Comparison of ENCODE assay signal across 23 cellular contexts in genomic region chr20:62168890-62169435, GRCh38. TPM values are rescaled to one million over a fixed set of nuclear protein-coding genes. Genes with fewer than 3 reads are reported as not detected.
A peak's percentile ranks its signal among the peaks of the same experiment; 100 is the strongest.
DNase-seq lines count a peak whose midpoint lies in the region; ATAC-seq, FAIRE-seq and TF ChIP-seq lines count a peak whose summit lies in the region.
"Had no signal": no experiment of that assay in that cellular context is flagged by ENCODE, and none has a peak within 500 bp of the region (broad histone marks: within the 10 kb centered on the region; RNA-seq: fewer than 3 reads in every experiment).

No MANE protein-coding gene starts in this region.

- FAIRE-seq in HTR-8/SVneo (lab: Jason Lieb, UNC) (peak; percentile 76), HepG2 (lab: Jason Lieb, UNC) (no peak), H54 (lab: Jason Lieb, UNC) (no peak)

- peaks cover 22% of the 10 kb centered on the region for H3K36me3 Mint-ChIP-seq in activated CD4-positive, alpha-beta memory T cell treated with anti-CD3 and anti-CD28 coated beads for 36 hours

- H3K9me3 ChIP-seq in RWPE2 (ENCODE audit: severe bottlenecking) (no peaks in the 10 kb centered on the region), HepG2 (ENCODE audit: low read length) (no peaks in the 10 kb centered on the region), spleen (no peaks in the 10 kb centered on the region), gastrocnemius medialis (no peaks in the 10 kb centered on the region)
- H3K9me3 ChIP-seq: BLaER1 had no signal

- H3K4me3 ChIP-seq in RWPE2 (ENCODE audit: severe bottlenecking) (no peak overlapping the region), HepG2 (replicated peaks in 1 of 3; ENCODE audit: insufficient read depth in 1 of 3, low read depth in 2 of 3, low read length in 3 of 3) (no peak overlapping the region), spleen (no peak overlapping the region), gastrocnemius medialis (no peak overlapping the region)
- H3K4me3 ChIP-seq: BLaER1, GM23338 had no signal

- no peak overlapping the region for H3K4me2 ChIP-seq in HepG2 (ENCODE audit: low read depth, low read length)
- H3K4me2 ChIP-seq: BLaER1, GM23338 had no signal

- no TSS peak for BruUV-seq in HepG2 (replicated peaks; lab: Mats Ljungman, UMichigan)

- no peaks in the 10 kb centered on the region for H3K79me2 ChIP-seq in HepG2 (ENCODE audit: insufficient read depth, low read length)

- H4K20me1 ChIP-seq in HepG2 (ENCODE audit: insufficient read depth, low read length), result no peaks in the 10 kb centered on the region

- ATAC-seq in RWPE2 (ENCODE audit: low read depth) (no peak), HepG2 (no peak), gastrocnemius medialis (no peak)
- ATAC-seq: GM23338, HCT116 had no signal

- H3K36me3 ChIP-seq in RWPE2 (ENCODE audit: low read depth), result peaks cover 56% of the 10 kb centered on the region
- peaks cover 40 to 64% of the 10 kb centered on the region in 2 experiments; a peak in 4 of 5 replicates for H3K36me3 ChIP-seq in HepG2 (replicated peaks in 1 of 2; ENCODE audit: control insufficient read depth in 1 of 2, insufficient read depth in 2 of 2, low read length in 2 of 2)
- peaks cover 0 to 82% (median 53%) of the 10 kb centered on the region in 6 donors for H3K36me3 ChIP-seq in spleen
- peaks cover 0 to 47% of the 10 kb centered on the region in 2 donors for H3K36me3 ChIP-seq in gastrocnemius medialis

- TF ChIP-seq CTCF in RWPE2 (IDR thresholded peaks at IDR 0.05; ENCODE audit: poor library complexity, severe bottlenecking) (no peak), HepG2 (CRISPR knock-in tag; IDR thresholded peaks at IDR 0.05) (no peak), spleen (IDR thresholded peaks at IDR 0.05 in 8 of 11, conservative IDR thresholded peaks at IDR 0.05 in 3 of 11) (no peak), gastrocnemius medialis (IDR thresholded peaks at IDR 0.05 in 4 of 5, conservative IDR thresholded peaks at IDR 0.05 in 1 of 5) (no peak)

- no peak for DNase-seq in HTR-8/SVneo (ENCODE audit: insufficient read length, low spot score)
- DNase-seq in RWPE2 (ENCODE audit: low spot score), result peak; percentile 91
- no peak for DNase-seq in HepG2 (ENCODE audit: low spot score)
- peak; percentile 59 for DNase-seq in spleen
- DNase-seq in gastrocnemius medialis, result no peak
- no peak for DNase-seq in H54 (ENCODE audit: insufficient read length, low spot score)
- DNase-seq in activated CD4-positive, alpha-beta memory T cell treated with anti-CD3 and anti-CD28 coated beads for 36 hours, result no peak
- DNase-seq: 8988T; CD4-positive, alpha-beta memory T cell; DMS153; DMS79; GDM1; H7; HFFc6 had no signal

- 97% methylated on average over 23 of the region's 23 CpGs for WGBS in HepG2 (ENCODE audit: low lambda C conversion rate)
- WGBS in spleen, 5 donors, result 96 to 99% (median 97%) methylated on average over 22 to 23 of the region's 23 CpGs

- H3K4me3 Mint-ChIP-seq in activated CD4-positive, alpha-beta memory T cell treated with anti-CD3 and anti-CD28 coated beads for 36 hours, result no peak overlapping the region
- H3K4me3 Mint-ChIP-seq: CD14-positive monocyte; CD4-positive, alpha-beta memory T cell; GM23338; HFFc6 had no signal

- no peaks in the 10 kb centered on the region for H3K27me3 Mint-ChIP-seq in activated CD4-positive, alpha-beta memory T cell treated with anti-CD3 and anti-CD28 coated beads for 36 hours
- H3K27me3 Mint-ChIP-seq: CD4-positive, alpha-beta memory T cell had no signal

- POLR2A ChIA-PET in HepG2 (lab: Yijun Ruan, JAX), result no interaction called here
- POLR2A ChIA-PET in activated CD4-positive, alpha-beta memory T cell treated with anti-CD3 and anti-CD28 coated beads for 36 hours (lab: Charles Lee), result no interaction called here

- H3K27ac Mint-ChIP-seq in activated CD4-positive, alpha-beta memory T cell treated with anti-CD3 and anti-CD28 coated beads for 36 hours, result no peak overlapping the region
- H3K27ac Mint-ChIP-seq: HFFc6 had no signal

- no peak for TF ChIP-seq RAD21 in HepG2 (CRISPR knock-in tag; IDR thresholded peaks at IDR 0.05)

- TF ChIP-seq POLR2A in HepG2 (IDR thresholded peaks at IDR 0.05; ENCODE audit: insufficient read depth in 1 of 2, low read depth in 2 of 2, low read length in 2 of 2), result no peak
- no peak for TF ChIP-seq POLR2A in spleen (IDR thresholded peaks at IDR 0.05)
- no peak for TF ChIP-seq POLR2A in gastrocnemius medialis (IDR thresholded peaks at IDR 0.05)
- no peak for TF ChIP-seq POLR2A in H54 (IDR thresholded peaks at IDR 0.05; ENCODE audit: low read depth, low read length)

- H2AFZ ChIP-seq in HepG2 (ENCODE audit: low read length), result no peak overlapping the region
- H2AFZ ChIP-seq: GM23338 had no signal

- no peaks in the 10 kb centered on the region for H3K9me3 Mint-ChIP-seq in activated CD4-positive, alpha-beta memory T cell treated with anti-CD3 and anti-CD28 coated beads for 36 hours
- H3K9me3 Mint-ChIP-seq: CD14-positive monocyte; CD4-positive, alpha-beta memory T cell; GM23338; HFFc6 had no signal

- no peaks in the 10 kb centered on the region for H3K4me1 Mint-ChIP-seq in activated CD4-positive, alpha-beta memory T cell treated with anti-CD3 and anti-CD28 coated beads for 36 hours (ENCODE audit: low read depth)
- H3K4me1 Mint-ChIP-seq: CD14-positive monocyte, GM23338 had no signal

- in situ Hi-C loops in HepG2 (cut with HindIII; ENCODE audit: extremely low pct_ligation_motif_present, low pct_unique_long_range_greater_than_20kb), result no loop called here
- in situ Hi-C loops in gastrocnemius medialis (cut with MboI; ENCODE audit: low sequenced_read_pairs in 4 of 4), result no loop called here

- no peaks in the 10 kb centered on the region for H3K4me1 ChIP-seq in RWPE2 (ENCODE audit: insufficient read depth, poor library complexity, severe bottlenecking)
- no peaks in the 10 kb centered on the region for H3K4me1 ChIP-seq in HepG2 (ENCODE audit: insufficient read depth, low read length)
- peaks cover 0 to 4% (median 0%) of the 10 kb centered on the region in 6 donors for H3K4me1 ChIP-seq in spleen
- peaks cover 5 to 9% of the 10 kb centered on the region in 2 donors for H3K4me1 ChIP-seq in gastrocnemius medialis
- H3K4me1 ChIP-seq: BLaER1 had no signal

- H3K27ac ChIP-seq in RWPE2 (ENCODE audit: poor library complexity, severe bottlenecking) (no peak overlapping the region), HepG2 (ENCODE audit: extremely low read length, insufficient read depth, low read length) (no peak overlapping the region), spleen (no peak overlapping the region), gastrocnemius medialis (no peak overlapping the region)
- H3K27ac ChIP-seq: BLaER1, HL-60 had no signal

- no peak overlapping the region for H3K9ac ChIP-seq in HepG2 (ENCODE audit: insufficient read depth, low read depth, low read length)
- H3K9ac ChIP-seq: BLaER1 had no signal

- H3K27me3 ChIP-seq in RWPE2 (ENCODE audit: insufficient read depth, poor library complexity, severe bottlenecking) (no peaks in the 10 kb centered on the region), HepG2 (ENCODE audit: control insufficient read depth in 1 of 2, insufficient read depth in 2 of 2, low read length in 2 of 2) (no peaks in the 10 kb centered on the region), spleen (replicated peaks in 1 of 7) (no peaks in the 10 kb centered on the region), gastrocnemius medialis (no peaks in the 10 kb centered on the region)
- H3K27me3 ChIP-seq: BLaER1 had no signal

- no peak for TF ChIP-seq EP300 in HepG2 (IDR thresholded peaks at IDR 0.05; ENCODE audit: low read depth in 2 of 2, low read length in 2 of 2)
- no peak for TF ChIP-seq EP300 in HepG2 (CRISPR knock-in tag; IDR thresholded peaks at IDR 0.05; ENCODE audit: borderline replicate concordance)

- CTCF ChIA-PET in HepG2 (lab: Yijun Ruan, JAX; ENCODE audit: low intra/inter-chr PET ratio, low total read pairs), result no interaction called here
- CTCF ChIA-PET in activated CD4-positive, alpha-beta memory T cell treated with anti-CD3 and anti-CD28 coated beads for 36 hours (lab: Charles Lee), result no interaction called here

- intact Hi-C loops in HepG2 (cut with micrococcal nuclease; ENCODE audit: unreplicated experiment), result no loop called here
- intact Hi-C loops in spleen (cut with DNase I; ENCODE audit: low total_unique reads), result no loop called here
- intact Hi-C loops in gastrocnemius medialis (cut with DNase I; ENCODE audit: low total_unique reads), result no loop called here
- intact Hi-C loops in activated CD4-positive, alpha-beta memory T cell treated with anti-CD3 and anti-CD28 coated beads for 36 hours (cut with micrococcal nuclease), result no loop called here

RNA-seq across cellular contexts. Expression of gene MTG2, which starts 13.9 kb away (rescaled TPM):
- total RNA-seq in HepG2 (2016; rRNA removed; fragmentation: Illumina TruSeq; extraction: Trizol) (31.3 and 37.8 TPM in 2 replicates), spleen (10 to 100 TPM; 22.6 to 39.8 (median 37.5) TPM), gastrocnemius medialis (10 to 100 TPM; 21.0 to 50.8 (median 29.3) TPM)
- 14.9 and 15.3 TPM in 2 replicates for total RNA-seq in HepG2 (2016; cell fraction: cytosol; rRNA removed; fragmentation: Illumina TruSeq; extraction: Trizol; ENCODE audit: low read depth)
- total RNA-seq in HepG2 (2016; cell fraction: insoluble cytoplasmic fraction; rRNA removed; fragmentation: Illumina TruSeq; extraction: Trizol), result 30.0 and 35.2 TPM in 2 replicates
- 20.4 and 23.8 TPM in 2 replicates for total RNA-seq in HepG2 (2016; cell fraction: membrane; rRNA removed; fragmentation: Illumina TruSeq; extraction: Trizol)
- 23.8 and 28.4 TPM in 2 replicates for total RNA-seq in HepG2 (2016; cell fraction: nucleus; rRNA removed; fragmentation: Illumina TruSeq; extraction: Trizol)
- polyA plus RNA-seq in HepG2 (2011; rRNA removed) (20.4 and 22.5 TPM in 2 replicates), spleen (10 to 100 TPM; 26.9 to 41.3 (median 37.7) TPM)
- 19.5 and 23.4 TPM in 2 replicates for polyA plus RNA-seq in HepG2 (2011; cell fraction: cytosol; rRNA removed)
- 31.1 and 31.2 TPM in 2 replicates for polyA plus RNA-seq in HepG2 (2011; cell fraction: nucleus; rRNA removed)
- polyA plus RNA-seq in HepG2 (2012), result 21.4 and 26.9 TPM in 2 replicates
- polyA plus RNA-seq in HepG2 (2016; cell fraction: cytosol; fragmentation: Illumina TruSeq; extraction: Trizol; ENCODE audit: low read depth), result 13.5 and 13.6 TPM in 2 replicates
- 33.7 and 36.3 TPM in 2 replicates for polyA plus RNA-seq in HepG2 (2016; cell fraction: insoluble cytoplasmic fraction; fragmentation: Illumina TruSeq; extraction: Trizol; ENCODE audit: low read depth)
- polyA plus RNA-seq in HepG2 (2016; cell fraction: membrane; fragmentation: Illumina TruSeq; extraction: Trizol; ENCODE audit: low read depth), result 18.0 and 19.8 TPM in 2 replicates
- 87.6 and 92.7 TPM in 2 replicates for polyA plus RNA-seq in HepG2 (2016; cell fraction: nucleus; fragmentation: Illumina TruSeq; extraction: Trizol; ENCODE audit: insufficient read depth, low read depth)
- 27.2 and 36.2 TPM in 2 replicates for polyA minus RNA-seq in HepG2 (2011; rRNA and poly(A)+ RNA removed; ENCODE audit: low replicate concordance)
- 13.0 and 15.4 TPM in 2 replicates for polyA minus RNA-seq in HepG2 (2011; cell fraction: cytosol; rRNA and poly(A)+ RNA removed)
- polyA minus RNA-seq in HepG2 (2011; cell fraction: nucleus; rRNA and poly(A)+ RNA removed), result 16.7 and 20.9 TPM in 2 replicates
- total RNA-seq in activated CD4-positive, alpha-beta memory T cell treated with anti-CD3 and anti-CD28 coated beads for 36 hours, result 10 to 100 TPM; 31.4 to 32.5 TPM

RNA-seq across cellular contexts. Expression of gene SS18L1, which starts 25.4 kb away (rescaled TPM):
- 15.3 and 17.8 TPM in 2 replicates for total RNA-seq in HepG2 (2016; rRNA removed; fragmentation: Illumina TruSeq; extraction: Trizol)
- 8.6 and 10.0 TPM in 2 replicates for total RNA-seq in HepG2 (2016; cell fraction: cytosol; rRNA removed; fragmentation: Illumina TruSeq; extraction: Trizol; ENCODE audit: low read depth)
- total RNA-seq in HepG2 (2016; cell fraction: insoluble cytoplasmic fraction; rRNA removed; fragmentation: Illumina TruSeq; extraction: Trizol), result 14.3 and 17.3 TPM in 2 replicates
- total RNA-seq in HepG2 (2016; cell fraction: membrane; rRNA removed; fragmentation: Illumina TruSeq; extraction: Trizol), result 13.2 and 13.6 TPM in 2 replicates
- 21.3 and 26.0 TPM in 2 replicates for total RNA-seq in HepG2 (2016; cell fraction: nucleus; rRNA removed; fragmentation: Illumina TruSeq; extraction: Trizol)
- polyA plus RNA-seq in HepG2 (2011; rRNA removed), result 27.6 and 32.0 TPM in 2 replicates
- polyA plus RNA-seq in HepG2 (2011; cell fraction: cytosol; rRNA removed), result 13.9 and 24.3 TPM in 2 replicates
- polyA plus RNA-seq in HepG2 (2011; cell fraction: nucleus; rRNA removed), result 94.6 and 141 TPM in 2 replicates
- 16.9 and 17.6 TPM in 2 replicates for polyA plus RNA-seq in HepG2 (2012)
- 2.6 and 2.8 TPM in 2 replicates for polyA plus RNA-seq in HepG2 (2016; cell fraction: cytosol; fragmentation: Illumina TruSeq; extraction: Trizol; ENCODE audit: low read depth)
- 12.8 and 13.4 TPM in 2 replicates for polyA plus RNA-seq in HepG2 (2016; cell fraction: insoluble cytoplasmic fraction; fragmentation: Illumina TruSeq; extraction: Trizol; ENCODE audit: low read depth)
- polyA plus RNA-seq in HepG2 (2016; cell fraction: membrane; fragmentation: Illumina TruSeq; extraction: Trizol; ENCODE audit: low read depth), result 5.4 and 6.3 TPM in 2 replicates
- 60.6 and 69.1 TPM in 2 replicates for polyA plus RNA-seq in HepG2 (2016; cell fraction: nucleus; fragmentation: Illumina TruSeq; extraction: Trizol; ENCODE audit: insufficient read depth, low read depth)
- polyA minus RNA-seq in HepG2 (2011; rRNA and poly(A)+ RNA removed; ENCODE audit: low replicate concordance), result 32.8 and 53.5 TPM in 2 replicates
- polyA minus RNA-seq in HepG2 (2011; cell fraction: cytosol; rRNA and poly(A)+ RNA removed), result 14.5 and 16.4 TPM in 2 replicates
- 30.1 and 33.4 TPM in 2 replicates for polyA minus RNA-seq in HepG2 (2011; cell fraction: nucleus; rRNA and poly(A)+ RNA removed)
- 10 to 100 TPM; 13.0 to 18.6 (median 14.3) TPM for total RNA-seq in spleen
- 10 to 100 TPM in 1 of 3 donors, 1 to 10 TPM in 2; 6.7 to 11.0 (median 8.4) TPM for polyA plus RNA-seq in spleen
- 10 to 100 TPM; 11.5 to 31.8 (median 16.9) TPM for total RNA-seq in gastrocnemius medialis
- total RNA-seq in activated CD4-positive, alpha-beta memory T cell treated with anti-CD3 and anti-CD28 coated beads for 36 hours, result 10 to 100 TPM; 13.7 to 15.2 TPM

RNA-seq across cellular contexts. Expression of gene PSMA7, which starts 25.8 kb away (rescaled TPM):
- total RNA-seq in HepG2 (2016; rRNA removed; fragmentation: Illumina TruSeq; extraction: Trizol) (531 and 639 TPM in 2 replicates), spleen (100 to 1,000 TPM; 157 to 247 (median 180) TPM), gastrocnemius medialis (1,000 to 10,000 TPM in 2 of 4 donors, 100 to 1,000 TPM in 2; 632 to 1,338 (median 1,003) TPM)
- 280 and 300 TPM in 2 replicates for total RNA-seq in HepG2 (2016; cell fraction: cytosol; rRNA removed; fragmentation: Illumina TruSeq; extraction: Trizol; ENCODE audit: low read depth)
- total RNA-seq in HepG2 (2016; cell fraction: insoluble cytoplasmic fraction; rRNA removed; fragmentation: Illumina TruSeq; extraction: Trizol), result 555 and 661 TPM in 2 replicates
- total RNA-seq in HepG2 (2016; cell fraction: membrane; rRNA removed; fragmentation: Illumina TruSeq; extraction: Trizol), result 259 and 300 TPM in 2 replicates
- total RNA-seq in HepG2 (2016; cell fraction: nucleus; rRNA removed; fragmentation: Illumina TruSeq; extraction: Trizol), result 259 and 270 TPM in 2 replicates
- polyA plus RNA-seq in HepG2 (2011; rRNA removed) (571 and 631 TPM in 2 replicates), spleen (100 to 1,000 TPM; 178 to 281 (median 235) TPM)
- polyA plus RNA-seq in HepG2 (2011; cell fraction: cytosol; rRNA removed), result 539 and 602 TPM in 2 replicates
- polyA plus RNA-seq in HepG2 (2011; cell fraction: nucleus; rRNA removed), result 375 and 401 TPM in 2 replicates
- polyA plus RNA-seq in HepG2 (2012), result 283 and 330 TPM in 2 replicates
- polyA plus RNA-seq in HepG2 (2016; cell fraction: cytosol; fragmentation: Illumina TruSeq; extraction: Trizol; ENCODE audit: low read depth), result 290 and 328 TPM in 2 replicates
- 656 and 720 TPM in 2 replicates for polyA plus RNA-seq in HepG2 (2016; cell fraction: insoluble cytoplasmic fraction; fragmentation: Illumina TruSeq; extraction: Trizol; ENCODE audit: low read depth)
- 233 and 270 TPM in 2 replicates for polyA plus RNA-seq in HepG2 (2016; cell fraction: membrane; fragmentation: Illumina TruSeq; extraction: Trizol; ENCODE audit: low read depth)
- 418 and 431 TPM in 2 replicates for polyA plus RNA-seq in HepG2 (2016; cell fraction: nucleus; fragmentation: Illumina TruSeq; extraction: Trizol; ENCODE audit: insufficient read depth, low read depth)
- 380 and 541 TPM in 2 replicates for polyA minus RNA-seq in HepG2 (2011; rRNA and poly(A)+ RNA removed; ENCODE audit: low replicate concordance)
- 93.0 and 111 TPM in 2 replicates for polyA minus RNA-seq in HepG2 (2011; cell fraction: cytosol; rRNA and poly(A)+ RNA removed)
- 111 and 120 TPM in 2 replicates for polyA minus RNA-seq in HepG2 (2011; cell fraction: nucleus; rRNA and poly(A)+ RNA removed)
- 100 to 1,000 TPM; 301 to 316 TPM for total RNA-seq in activated CD4-positive, alpha-beta memory T cell treated with anti-CD3 and anti-CD28 coated beads for 36 hours

RNA-seq across cellular contexts. Expression of gene LSM14B, which starts 46.7 kb away (rescaled TPM):
- total RNA-seq in HepG2 (2016; rRNA removed; fragmentation: Illumina TruSeq; extraction: Trizol), result 77.7 and 79.2 TPM in 2 replicates
- total RNA-seq in HepG2 (2016; cell fraction: cytosol; rRNA removed; fragmentation: Illumina TruSeq; extraction: Trizol; ENCODE audit: low read depth), result 24.5 and 25.5 TPM in 2 replicates
- total RNA-seq in HepG2 (2016; cell fraction: insoluble cytoplasmic fraction; rRNA removed; fragmentation: Illumina TruSeq; extraction: Trizol), result 67.6 and 79.5 TPM in 2 replicates
- total RNA-seq in HepG2 (2016; cell fraction: membrane; rRNA removed; fragmentation: Illumina TruSeq; extraction: Trizol), result 64.7 and 64.9 TPM in 2 replicates
- total RNA-seq in HepG2 (2016; cell fraction: nucleus; rRNA removed; fragmentation: Illumina TruSeq; extraction: Trizol), result 45.7 and 51.1 TPM in 2 replicates
- 43.3 and 50.4 TPM in 2 replicates for polyA plus RNA-seq in HepG2 (2011; rRNA removed)
- polyA plus RNA-seq in HepG2 (2011; cell fraction: cytosol; rRNA removed), result 24.6 and 38.4 TPM in 2 replicates
- 68.1 and 80.1 TPM in 2 replicates for polyA plus RNA-seq in HepG2 (2011; cell fraction: nucleus; rRNA removed)
- polyA plus RNA-seq in HepG2 (2012), result 35.5 and 43.9 TPM in 2 replicates
- polyA plus RNA-seq in HepG2 (2016; cell fraction: cytosol; fragmentation: Illumina TruSeq; extraction: Trizol; ENCODE audit: low read depth), result 15.6 and 19.3 TPM in 2 replicates
- 70.8 and 83.3 TPM in 2 replicates for polyA plus RNA-seq in HepG2 (2016; cell fraction: insoluble cytoplasmic fraction; fragmentation: Illumina TruSeq; extraction: Trizol; ENCODE audit: low read depth)
- 38.0 and 40.1 TPM in 2 replicates for polyA plus RNA-seq in HepG2 (2016; cell fraction: membrane; fragmentation: Illumina TruSeq; extraction: Trizol; ENCODE audit: low read depth)
- polyA plus RNA-seq in HepG2 (2016; cell fraction: nucleus; fragmentation: Illumina TruSeq; extraction: Trizol; ENCODE audit: insufficient read depth, low read depth), result 84.6 and 88.2 TPM in 2 replicates
- 41.0 and 77.9 TPM in 2 replicates for polyA minus RNA-seq in HepG2 (2011; rRNA and poly(A)+ RNA removed; ENCODE audit: low replicate concordance)
- polyA minus RNA-seq in HepG2 (2011; cell fraction: cytosol; rRNA and poly(A)+ RNA removed), result 22.8 and 27.3 TPM in 2 replicates
- polyA minus RNA-seq in HepG2 (2011; cell fraction: nucleus; rRNA and poly(A)+ RNA removed), result 35.0 and 37.7 TPM in 2 replicates
- 10 to 100 TPM; 17.6 to 37.6 (median 31.9) TPM for total RNA-seq in spleen
- 10 to 100 TPM; 14.0 to 20.1 (median 15.0) TPM for polyA plus RNA-seq in spleen
- 10 to 100 TPM; 28.0 to 52.5 (median 36.2) TPM for total RNA-seq in gastrocnemius medialis
- 10 to 100 TPM; 33.4 to 35.1 TPM for total RNA-seq in activated CD4-positive, alpha-beta memory T cell treated with anti-CD3 and anti-CD28 coated beads for 36 hours

RNA-seq across cellular contexts. Expression of gene HRH3, which starts 51.1 kb away (rescaled TPM):
- 0.10 and 0.18 TPM in 2 replicates for total RNA-seq in HepG2 (2016; rRNA removed; fragmentation: Illumina TruSeq; extraction: Trizol)
- 0.10 TPM in 1 of 2 replicates, not detected in the other for total RNA-seq in HepG2 (2016; cell fraction: cytosol; rRNA removed; fragmentation: Illumina TruSeq; extraction: Trizol; ENCODE audit: low read depth)
- 0.06 TPM in 1 of 2 replicates, not detected in the other for total RNA-seq in HepG2 (2016; cell fraction: insoluble cytoplasmic fraction; rRNA removed; fragmentation: Illumina TruSeq; extraction: Trizol)
- total RNA-seq in HepG2 (2016; cell fraction: membrane; rRNA removed; fragmentation: Illumina TruSeq; extraction: Trizol), result 0.12 and 0.14 TPM in 2 replicates
- not detected in 2 replicates for total RNA-seq in HepG2 (2016; cell fraction: nucleus; rRNA removed; fragmentation: Illumina TruSeq; extraction: Trizol)
- polyA plus RNA-seq in HepG2 (2011; rRNA removed), result not detected in 2 replicates
- not detected in 2 replicates for polyA plus RNA-seq in HepG2 (2011; cell fraction: cytosol; rRNA removed)
- not detected in 2 replicates for polyA plus RNA-seq in HepG2 (2011; cell fraction: nucleus; rRNA removed)
- polyA plus RNA-seq in HepG2 (2012), result 0.08 TPM in 1 of 2 replicates, not detected in the other
- 0.08 TPM in 1 of 2 replicates, not detected in the other for polyA plus RNA-seq in HepG2 (2016; cell fraction: cytosol; fragmentation: Illumina TruSeq; extraction: Trizol; ENCODE audit: low read depth)
- 0.34 TPM in 1 of 2 replicates, not detected in the other for polyA plus RNA-seq in HepG2 (2016; cell fraction: insoluble cytoplasmic fraction; fragmentation: Illumina TruSeq; extraction: Trizol; ENCODE audit: low read depth)
- 0.17 TPM in 2 replicates for polyA plus RNA-seq in HepG2 (2016; cell fraction: membrane; fragmentation: Illumina TruSeq; extraction: Trizol; ENCODE audit: low read depth)
- polyA plus RNA-seq in HepG2 (2016; cell fraction: nucleus; fragmentation: Illumina TruSeq; extraction: Trizol; ENCODE audit: insufficient read depth, low read depth), result not detected in 2 replicates
- polyA minus RNA-seq in HepG2 (2011; rRNA and poly(A)+ RNA removed; ENCODE audit: low replicate concordance), result not detected in 2 replicates
- polyA minus RNA-seq in HepG2 (2011; cell fraction: cytosol; rRNA and poly(A)+ RNA removed), result not detected in 2 replicates
- polyA minus RNA-seq in HepG2 (2011; cell fraction: nucleus; rRNA and poly(A)+ RNA removed), result not detected in 2 replicates
- total RNA-seq in spleen, result not detected
- not detected for polyA plus RNA-seq in spleen
- total RNA-seq in gastrocnemius medialis, result not detected
- total RNA-seq in activated CD4-positive, alpha-beta memory T cell treated with anti-CD3 and anti-CD28 coated beads for 36 hours, result not detected
- total RNA-seq: A673; CD4-positive, alpha-beta memory T cell; Daoy; HFFc6; HT1080 had no signal
- polyA plus RNA-seq: AG04450; CD14-positive monocyte; CD4-positive, alpha-beta memory T cell had no signal

Comparison
In these comparisons a context has a peak if more than half of its experiments do, and no peak if none do; other contexts are left out.
1. DNase-seq: peak in RWPE2 (single experiment) and spleen (single experiment); none in HTR-8/SVneo (single experiment), HepG2 (single experiment), gastrocnemius medialis (0 of 2), H54 (single experiment) and activated CD4-positive, alpha-beta memory T cell treated with anti-CD3 and anti-CD28 coated beads for 36 hours (single experiment).